Comparison of ENCODE assay signal across 28 cellular contexts in the genomic region with DNA sequence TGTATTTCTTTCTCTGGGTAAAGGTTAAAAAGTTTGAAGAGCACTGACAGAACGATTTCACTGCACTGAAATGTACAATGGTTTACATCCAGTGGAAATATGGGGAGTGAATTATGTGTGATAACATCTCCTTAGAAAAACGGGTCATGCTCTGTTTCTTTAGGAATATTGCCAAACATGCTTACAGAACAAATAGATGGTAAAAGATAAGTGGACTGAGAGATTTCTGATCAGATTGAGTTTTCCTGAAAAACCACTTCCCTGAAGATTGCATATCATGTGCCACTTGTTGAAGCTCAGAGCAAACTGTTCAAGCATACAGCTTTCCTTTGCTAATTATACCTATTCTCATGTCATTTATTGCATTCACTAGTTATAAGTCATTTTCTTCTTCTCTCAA. TPM values are rescaled to one million over a fixed set of nuclear protein-coding genes. Genes with fewer than 3 reads are reported as not detected.
A peak's percentile ranks its signal among the peaks of the same experiment; 100 is the strongest.
DNase-seq lines count a peak whose midpoint lies in the region; ATAC-seq and TF ChIP-seq lines count a peak whose summit lies in the region.
"Had no signal": no experiment of that assay in that cellular context is flagged by ENCODE, and none has a peak within 500 bp of the region (broad histone marks: within the 10 kb centered on the region; RNA-seq: fewer than 3 reads in every experiment).

No MANE protein-coding gene starts in this region.

- no peaks in the 10 kb centered on the region for H3K36me3 ChIP-seq in heart right ventricle
- H3K36me3 ChIP-seq: gastrocnemius medialis, neural progenitor cell, tibial artery had no signal

- intact Hi-C loops in heart right ventricle (cut with DNase I): no loop called here

- H3K9me3 Mint-ChIP-seq in immature natural killer cell: no peaks in the 10 kb centered on the region
- H3K9me3 Mint-ChIP-seq: activated T-cell treated with anti-CD3 and anti-CD28 coated beads, Interleukin-2, amount 50 U/mL, for 24 hours; neural progenitor cell had no signal

- ATAC-seq in GM21723 (IDR thresholded peaks at IDR 0.05; ENCODE audit: unreplicated experiment) (no peak), heart right ventricle (no peak)
- ATAC-seq: activated CD4-positive, CD25-positive, alpha-beta regulatory T cell treated with anti-CD3 and anti-CD28 coated beads, Interleukin-2, amount 50 U/mL, for 24 hours; activated CD8-positive, alpha-beta T cell treated with anti-CD3 and anti-CD28 coated beads for 36 hours; esophagus mucosa; gastrocnemius medialis; left colon; psoas muscle had no signal

- no peak overlapping the region for H3K4me3 ChIP-seq in heart right ventricle
- H3K4me3 ChIP-seq: gastrocnemius medialis, neural progenitor cell, psoas muscle, SK-N-MC, smooth muscle cell, tibial artery had no signal

- no peaks in the 10 kb centered on the region for H3K36me3 Mint-ChIP-seq in immature natural killer cell
- H3K36me3 Mint-ChIP-seq: neural progenitor cell had no signal

- H3K4me3 Mint-ChIP-seq in immature natural killer cell: no peak overlapping the region
- H3K4me3 Mint-ChIP-seq: activated CD8-positive, alpha-beta T cell treated with anti-CD3 and anti-CD28 coated beads for 36 hours; activated T-cell treated with anti-CD3 and anti-CD28 coated beads, Interleukin-2, amount 50 U/mL, for 24 hours; CD8-positive, alpha-beta memory T cell; neural progenitor cell had no signal

- no peaks in the 10 kb centered on the region for H3K4me1 Mint-ChIP-seq in immature natural killer cell
- H3K4me1 Mint-ChIP-seq: CD8-positive, alpha-beta memory T cell; neural progenitor cell had no signal

- peaks cover 0 to 5% (median 0%) of the 10 kb centered on the region in 11 donors for H3K9me3 ChIP-seq in heart right ventricle
- H3K9me3 ChIP-seq: gastrocnemius medialis, psoas muscle, tibial artery had no signal

- peaks cover 0 to 7% (median 0%) of the 10 kb centered on the region in 7 donors for H3K27me3 ChIP-seq in heart right ventricle
- H3K27me3 ChIP-seq: gastrocnemius medialis, neural progenitor cell had no signal

- no peak overlapping the region for H3K27ac Mint-ChIP-seq in immature natural killer cell
- H3K27ac Mint-ChIP-seq: activated CD8-positive, alpha-beta T cell treated with anti-CD3 and anti-CD28 coated beads for 36 hours; activated T-cell treated with anti-CD3 and anti-CD28 coated beads, Interleukin-2, amount 50 U/mL, for 24 hours; CD8-positive, alpha-beta memory T cell; neural progenitor cell had no signal

- peaks cover 0 to 25% (median 9%) of the 10 kb centered on the region in 9 donors for H3K4me1 ChIP-seq in heart right ventricle
- H3K4me1 ChIP-seq: gastrocnemius medialis, neural progenitor cell, psoas muscle, tibial artery had no signal

- TF ChIP-seq CTCF in VCaP (conservative IDR thresholded peaks at IDR 0.05): no peak
- no peak for TF ChIP-seq CTCF in heart right ventricle (IDR thresholded peaks at IDR 0.05)

- peaks cover 1 to 10% (median 2%) of the 10 kb centered on the region in 3 donors for H3K27me3 Mint-ChIP-seq in immature natural killer cell (ENCODE audit: low read depth in 3 of 3)

- 29 to 31% methylated on average over 2 of the region's 2 CpGs for whole genome bisulfite sequencing in heart right ventricle, 2 donors

- DNase-seq in DMS79 (lab: John Stamatoyannopoulos, UW) (peak; percentile 32), NCI-H1105 treated with DMSO at 0.1 percent for 48 hours (lab: John Stamatoyannopoulos, UW) (peak; percentile 43), pons (ENCODE audit: low spot score) (peak; percentile 30), heart right ventricle (no peak), immature natural killer cell (no peak)
- DNase-seq: activated CD8-positive, alpha-beta T cell treated with anti-CD3 and anti-CD28 coated beads for 36 hours; activated naive CD4-positive, alpha-beta T cell treated with anti-CD3 and anti-CD28 coated beads, Interleukin-2, amount 50 U/mL, for 16 hours; activated T-cell treated with anti-CD3 and anti-CD28 coated beads, Interleukin-2, amount 50 U/mL, for 24 hours; CD8-positive, alpha-beta memory T cell; effector CD4-positive, alpha-beta T cell; gastrocnemius medialis; left colon; NCI-H1417 treated with DMSO at 0.1 percent for 48 hours; NCI-H2171; psoas muscle; stimulated activated CD4-positive, alpha-beta T cell treated with anti-CD3 and anti-CD28 coated beads, Interleukin-2, amount 100 ng/mL, for 48 hours; stimulated activated naive CD4-positive, alpha-beta T cell treated with Interleukin-2 at 50 U/mL for 16 hours; T1000; tibial artery had no signal

- H3K27ac ChIP-seq in VCaP: peak overlapping the region; percentile 55
- peak overlapping the region in 1 of 10 donors; percentile 36 for H3K27ac ChIP-seq in heart right ventricle
- H3K27ac ChIP-seq: gastrocnemius medialis, neural progenitor cell, psoas muscle, SK-N-MC, tibial artery had no signal

RNA-seq across cellular contexts. Expression of a gene that starts 29.9 kb away (rescaled TPM):
- total RNA-seq in heart right ventricle: 1 to 10 TPM; 3.3 to 7.5 (median 5.7) TPM
- polyA plus RNA-seq in heart right ventricle (1 to 10 TPM; 3.5 to 3.8 TPM), immature natural killer cell (1 to 10 TPM; 2.5 to 5.1 (median 2.8) TPM)

RNA-seq across cellular contexts. Expression of a gene that starts 47.9 kb away (rescaled TPM):
- total RNA-seq in heart right ventricle: not detected
- under 1 TPM in 1 of 2 donors, not detected in 1; 0.06 TPM for polyA plus RNA-seq in heart right ventricle
- polyA plus RNA-seq in immature natural killer cell: not detected
- total RNA-seq: activated CD8-positive, alpha-beta T cell treated with anti-CD3 and anti-CD28 coated beads for 36 hours; astrocyte; CD8-positive, alpha-beta memory T cell; Daoy; psoas muscle; smooth muscle cell had no signal
- polyA plus RNA-seq: CD8-positive, alpha-beta memory T cell; smooth muscle cell had no signal

Comparison
In these comparisons a context has a peak if more than half of its experiments do, and no peak if none do; other contexts are left out.
1. DNase-seq: peak in DMS79 (single experiment), NCI-H1105 treated with DMSO at 0.1 percent for 48 hours (single experiment) and pons (single experiment); none in heart right ventricle (0 of 2) and immature natural killer cell (0 of 3).